In genomic region chr2:33893801-33894200, GRCh38 we compare ENCODE assay signal across 23 cellular contexts.
"Had no signal": no experiment of that assay in that cellular context is flagged by ENCODE, and none has a peak within 500 bp of the region (broad histone marks: within the 10 kb centered on the region; RNA-seq: fewer than 3 reads in every experiment).

No MANE protein-coding gene starts in this region.

- H3K27ac ChIP-seq: HL-60, KMS-11, RWPE1, SJSA1, SK-N-MC had no signal

- H3K4me3 ChIP-seq: K562, SJSA1, SK-N-MC had no signal

- H3K36me3 ChIP-seq: SJSA1 had no signal

- DNase-seq: Kasumi-1, MM.1S, NCI-H1092 treated with DMSO at 0.1 percent for 48 hours, NCI-H1436, NCI-H187, NCI-H2029, NCI-H2081 treated with DMSO at 0.1 percent for 48 hours, NCI-H2171, NCI-H226, NCI-H446, NCI-H510A, NCI-H524 treated with DMSO at 0.1 percent for 48 hours, NCI-H69, NCI-H774, PC-3, SIG-M5 had no signal

- ATAC-seq: K562, Panc1, PC-3 had no signal

- H3K4me1 ChIP-seq: SJSA1 had no signal

- H3K27me3 ChIP-seq: SJSA1 had no signal
